7 cellular contexts compared by ENCODE assay signal in the genomic region with DNA sequence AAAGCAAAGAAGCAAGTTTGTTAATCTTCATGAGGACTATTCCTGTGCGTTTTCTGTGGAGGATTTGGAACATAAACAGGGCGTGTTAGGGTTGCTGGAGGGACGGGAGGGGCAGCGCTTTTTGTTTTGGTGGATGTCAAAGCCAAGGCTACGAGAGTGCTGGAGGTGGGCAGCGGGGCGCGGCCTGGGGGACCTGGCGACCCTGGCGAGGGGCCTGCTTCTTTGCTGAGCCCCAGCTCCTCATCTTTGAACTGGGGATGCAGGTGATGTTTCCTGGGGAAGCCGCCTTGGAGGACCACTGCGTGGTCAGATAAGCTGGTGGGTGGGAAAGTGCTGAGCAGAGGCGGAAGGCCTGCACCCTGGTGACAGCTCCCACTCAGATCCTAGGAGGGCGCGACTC. TPM values are rescaled to one million over a fixed set of nuclear protein-coding genes. Genes with fewer than 3 reads are reported as not detected.
"Had no signal": no experiment of that assay in that cellular context is flagged by ENCODE, and none has a peak within 500 bp of the region (broad histone marks: within the 10 kb centered on the region; RNA-seq: fewer than 3 reads in every experiment).

No MANE protein-coding gene starts in this region.

- ATAC-seq: K562 had no signal

- H3K4me3 ChIP-seq: GM23248, K562 had no signal

- H3K27ac ChIP-seq: GM23248 had no signal

- DNase-seq: GM23248, GOT3, H7, HCEC 1CT, IMR-90 had no signal

- H3K9ac ChIP-seq: GM23248 had no signal

- H2AFZ ChIP-seq: GM23248 had no signal

RNA-seq across cellular contexts. Expression of gene SORCS2, which starts 55.2 kb away (rescaled TPM):
- total RNA-seq: HT-29, K562 had no signal
- polyA plus RNA-seq: K562 had no signal
